ENCODE assay signal across 19 cellular contexts in genomic region chr2:233052517-233052916, GRCh38. TPM values are rescaled to one million over a fixed set of nuclear protein-coding genes. Genes with fewer than 3 reads are reported as not detected.
"Had no signal": no experiment of that assay in that cellular context is flagged by ENCODE, and none has a peak within 500 bp of the region (broad histone marks: within the 10 kb centered on the region; RNA-seq: fewer than 3 reads in every experiment).

No MANE protein-coding gene starts in this region.

RNA-seq across cellular contexts. Expression of gene NEU2, which starts 20.0 kb away (rescaled TPM):
- total RNA-seq: heart left ventricle; hepatocyte; left cardiac atrium; left lobe of liver; liver; lower lobe of right lung; mammary epithelial cell; mucosa of gallbladder; naive thymus-derived CD8-positive, alpha-beta T cell; neural crest cell; osteoblast; pancreas; psoas muscle; sigmoid colon; testis; thyroid gland; upper lobe of left lung; uterus had no signal
- polyA plus RNA-seq: heart left ventricle; hepatocyte; liver; mammary epithelial cell; naive thymus-derived CD8-positive, alpha-beta T cell; pancreas; psoas muscle; sigmoid colon; small intestine had no signal

RNA-seq across cellular contexts. Expression of gene NGEF, which starts 39.5 kb away (rescaled TPM):
- total RNA-seq: naive thymus-derived CD8-positive, alpha-beta T cell; osteoblast had no signal
- polyA plus RNA-seq: naive thymus-derived CD8-positive, alpha-beta T cell had no signal
